In genomic region chr1:48228156-48228555, GRCh38 we compare ENCODE assay signal across 12 cellular contexts. TPM values are rescaled to one million over a fixed set of nuclear protein-coding genes. Genes with fewer than 3 reads are reported as not detected.
DNase-seq lines count a peak whose midpoint lies in the region; ATAC-seq and TF ChIP-seq lines count a peak whose summit lies in the region.
"Had no signal": no experiment of that assay in that cellular context is flagged by ENCODE, and none has a peak within 500 bp of the region (broad histone marks: within the 10 kb centered on the region; RNA-seq: fewer than 3 reads in every experiment).

No MANE protein-coding gene starts in this region.

- H3K9me3 ChIP-seq in cardiac muscle cell (ENCODE audit: low read depth): no peaks in the 10 kb centered on the region
- no peaks in the 10 kb centered on the region for H3K9me3 ChIP-seq in heart left ventricle
- no peaks in the 10 kb centered on the region for H3K9me3 ChIP-seq in OCI-LY7 (ENCODE audit: low read length)
- H3K9me3 ChIP-seq in testis: no peaks in the 10 kb centered on the region

- no TSS peak for BruUV-seq in OCI-LY7 (replicated peaks; lab: Mats Ljungman, UMichigan)

- H3K79me2 ChIP-seq in OCI-LY7 (ENCODE audit: insufficient read depth, low read depth, low read length): no peaks in the 10 kb centered on the region

- WGBS in heart left ventricle, 4 donors: 40 to 64% (median 61%) methylated on average over 3 to 5 of the region's 5 CpGs
- WGBS in testis, 2 donors: 63 to 65% methylated on average over 5 of the region's 5 CpGs

- peaks cover 2% of the 10 kb centered on the region for H3K9me3 Mint-ChIP-seq in glutamatergic neuron (ENCODE audit: unreplicated experiment)
- H3K9me3 Mint-ChIP-seq: activated CD4-positive, alpha-beta T cell treated with anti-CD3 and anti-CD28 coated beads, Interleukin-2, amount 10 ng/mL, durations not matched to agents 24 days and 14 days; IgD-negative memory B cell had no signal

- H3K4me2 ChIP-seq in OCI-LY7 (ENCODE audit: low read length): peak overlapping the region; percentile 25; the same call in 1 of the 2 replicates

- H3K4me3 ChIP-seq in cardiac muscle cell: no peak overlapping the region
- no peak overlapping the region for H3K4me3 ChIP-seq in heart left ventricle
- no peak overlapping the region for H3K4me3 ChIP-seq in OCI-LY7 (ENCODE audit: low read depth, low read length, poor library complexity, severe bottlenecking)
- no peak overlapping the region for H3K4me3 ChIP-seq in testis

- H4K20me1 ChIP-seq in OCI-LY7 (ENCODE audit: insufficient read depth, low read length): no peaks in the 10 kb centered on the region

- H3K27me3 Mint-ChIP-seq in glutamatergic neuron (ENCODE audit: unreplicated experiment): peaks cover 4% of the 10 kb centered on the region

- no peaks in the 10 kb centered on the region for H3K4me1 Mint-ChIP-seq in glutamatergic neuron (ENCODE audit: low read depth, unreplicated experiment)
- H3K4me1 Mint-ChIP-seq: activated CD4-positive, alpha-beta T cell treated with anti-CD3 and anti-CD28 coated beads, Interleukin-2, amount 10 ng/mL, durations not matched to agents 24 days and 14 days had no signal

- H3K9me2 ChIP-seq in OCI-LY7 (ENCODE audit: insufficient read depth, low read length): no peaks in the 10 kb centered on the region

- DNase-seq in cardiac muscle cell (ENCODE audit: low read depth in 1 of 2, low spot score in 1 of 2) (peak; percentile 6 to 14), heart left ventricle (no peak), OCI-LY7 (ENCODE audit: low spot score) (no peak), glutamatergic neuron (peak; percentile 41), testis (peak; percentile 49), NAMALWA (ENCODE audit: low spot score) (no peak), NCI-H69 (lab: John Stamatoyannopoulos, UW) (no peak)
- DNase-seq: SHP77, trophoblast cell had no signal

- H3K4me3 Mint-ChIP-seq in glutamatergic neuron (ENCODE audit: unreplicated experiment): no peak overlapping the region
- H3K4me3 Mint-ChIP-seq: activated CD4-positive, alpha-beta T cell treated with anti-CD3 and anti-CD28 coated beads, Interleukin-2, amount 10 ng/mL, durations not matched to agents 24 days and 14 days had no signal

- TF ChIP-seq CTCF in cardiac muscle cell (IDR thresholded peaks at IDR 0.05; ENCODE audit: low read depth, low read length) (peak; percentile 24), heart left ventricle (IDR thresholded peaks at IDR 0.05) (peak in 2 of 12 donors; percentile 5 to 19), OCI-LY7 (conservative IDR thresholded peaks at IDR 0.05; ENCODE audit: low read length) (no peak), glutamatergic neuron (IDR thresholded peaks at IDR 0.05; ENCODE audit: partially characterized antibody, unreplicated experiment) (no peak), testis (IDR thresholded peaks at IDR 0.05) (no peak)

- no peaks in the 10 kb centered on the region for H3K36me3 ChIP-seq in cardiac muscle cell
- no peaks in the 10 kb centered on the region for H3K36me3 ChIP-seq in heart left ventricle
- no peaks in the 10 kb centered on the region for H3K36me3 ChIP-seq in OCI-LY7 (ENCODE audit: insufficient read depth, low read length)
- H3K36me3 ChIP-seq in testis (ENCODE audit: low read depth, missing control alignments): no peaks in the 10 kb centered on the region

- H3K36me3 Mint-ChIP-seq in glutamatergic neuron (ENCODE audit: unreplicated experiment): no peaks in the 10 kb centered on the region

- intact Hi-C loops in heart left ventricle (cut with DNase I): loop anchor here in 1 of 10 donors (10.0 kb wide), 1 partner anchor 1053 kb away; no protein-coding TSS in a partner anchor
- intact Hi-C loops in OCI-LY7 (cut with micrococcal nuclease; ENCODE audit: unreplicated experiment): no loop called here
- intact Hi-C loops in testis (cut with DNase I; ENCODE audit: low total_unique reads): no loop called here

- no peak for ATAC-seq in heart left ventricle
- ATAC-seq in HG03378 (IDR thresholded peaks at IDR 0.05; ENCODE audit: unreplicated experiment): no peak

- POLR2A ChIA-PET in OCI-LY7 (lab: Charles Lee): no interaction called here

- H3K27ac ChIP-seq in cardiac muscle cell (no peak overlapping the region), heart left ventricle (no peak overlapping the region), OCI-LY7 (ENCODE audit: low read depth, low read length, poor library complexity, severe bottlenecking) (no peak overlapping the region), testis (no peak overlapping the region)

- H3K27ac Mint-ChIP-seq in glutamatergic neuron (ENCODE audit: unreplicated experiment): no peak overlapping the region
- H3K27ac Mint-ChIP-seq: activated CD4-positive, alpha-beta T cell treated with anti-CD3 and anti-CD28 coated beads, Interleukin-2, amount 10 ng/mL, durations not matched to agents 24 days and 14 days; IgD-negative memory B cell had no signal

- H3K27me3 ChIP-seq in cardiac muscle cell (no peaks in the 10 kb centered on the region), heart left ventricle (peaks cover 0 to 5% (median 0%) of the 10 kb centered on the region in 9 donors), testis (no peaks in the 10 kb centered on the region)

- H3K4me1 ChIP-seq in cardiac muscle cell (ENCODE audit: low read depth) (no peaks in the 10 kb centered on the region), heart left ventricle (peaks cover 0 to 17% (median 0%) of the 10 kb centered on the region in 12 donors), OCI-LY7 (ENCODE audit: insufficient read depth, low read length, poor library complexity, severe bottlenecking) (peaks cover 11% of the 10 kb centered on the region), testis (no peaks in the 10 kb centered on the region)

- CTCF ChIA-PET in OCI-LY7 (lab: Charles Lee; ENCODE audit: unreplicated experiment): no interaction called here

- peak overlapping the region; percentile 94 for H2AFZ ChIP-seq in OCI-LY7 (ENCODE audit: low read length)

- TF ChIP-seq POLR2A in heart left ventricle (IDR thresholded peaks at IDR 0.05): no peak
- TF ChIP-seq POLR2A in testis (IDR thresholded peaks at IDR 0.05): no peak

RNA-seq across cellular contexts. Expression of gene SLC5A9, which starts 5.6 kb away (rescaled TPM):
- total RNA-seq in cardiac muscle cell (0.18 and 0.83 TPM in 2 replicates), heart left ventricle (under 1 TPM in 6 of 9 donors, not detected in 3; 0.09 to 0.67 (median 0.27) TPM), OCI-LY7 (2022) (not detected in 2 replicates), glutamatergic neuron (ENCODE audit: unreplicated experiment) (not detected), testis (1 to 10 TPM; 1.4 to 3.0 TPM)
- polyA plus RNA-seq in cardiac muscle cell (0.07 TPM in 1 of 2 replicates, not detected in the other), heart left ventricle (under 1 TPM; 0.04 to 0.08 TPM), testis (ENCODE audit: insufficient read depth, low read depth, low replicate concordance) (2.3 TPM)
- total RNA-seq in OCI-LY7 (2014; rRNA removed; shearing (Covaris generic)): not detected in 2 replicates
- total RNA-seq: activated CD4-positive, alpha-beta T cell treated with anti-CD3 and anti-CD28 coated beads, Interleukin-2, amount 10 ng/mL, durations not matched to agents 24 days and 14 days had no signal
- polyA plus RNA-seq: IgD-negative memory B cell had no signal

Comparison
In these comparisons a context has a peak if more than half of its experiments do, and no peak if none do; other contexts are left out.
1. DNase-seq: peak in cardiac muscle cell (2 of 2), glutamatergic neuron (single experiment) and testis (single experiment); none in heart left ventricle (0 of 5), OCI-LY7 (single experiment), NAMALWA (single experiment) and NCI-H69 (single experiment).